1 cellular context compared by ENCODE assay signal in the genomic region with DNA sequence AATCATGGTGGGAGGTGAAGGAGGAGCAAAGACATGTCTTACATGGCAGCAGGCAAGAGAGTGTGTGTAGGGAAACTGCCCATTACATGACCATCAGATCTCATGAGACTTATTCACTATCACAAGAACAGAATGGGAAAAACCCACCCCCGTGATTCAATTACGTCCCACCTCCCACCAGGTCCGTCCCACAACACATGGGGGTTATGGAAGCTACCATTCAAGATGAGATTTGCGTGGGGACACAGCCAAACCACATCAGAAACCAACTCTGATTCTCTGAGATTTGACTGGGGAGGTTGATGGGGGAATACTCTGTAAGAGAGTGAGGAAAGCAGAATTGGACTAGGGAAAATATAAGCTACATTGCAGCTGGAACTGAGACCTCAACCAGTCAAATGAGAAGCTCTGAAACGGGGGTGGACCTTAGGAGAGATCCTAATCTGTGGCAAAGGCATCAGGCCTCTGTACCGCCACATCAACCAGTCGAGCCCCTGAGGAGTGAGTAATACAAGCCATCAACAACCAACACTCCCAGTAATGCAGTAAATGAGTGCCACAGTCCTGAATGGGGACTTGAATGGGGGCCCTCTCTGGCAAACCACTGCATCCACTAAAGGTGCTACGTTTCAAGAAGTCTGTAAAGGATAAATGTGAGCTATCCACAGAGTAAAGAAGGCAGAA.
TF ChIP-seq lines count a peak whose summit lies in the region.

No MANE protein-coding gene starts in this region.

TF ChIP-seq in SK-N-SH, 30 proteins besides CTCF, POLR2A, EP300 and RAD21:
- TF ChIP-seq RCOR1 (IDR thresholded peaks at IDR 0.05; ENCODE audit: low read length): no peak
- TF ChIP-seq, protein P1, sequence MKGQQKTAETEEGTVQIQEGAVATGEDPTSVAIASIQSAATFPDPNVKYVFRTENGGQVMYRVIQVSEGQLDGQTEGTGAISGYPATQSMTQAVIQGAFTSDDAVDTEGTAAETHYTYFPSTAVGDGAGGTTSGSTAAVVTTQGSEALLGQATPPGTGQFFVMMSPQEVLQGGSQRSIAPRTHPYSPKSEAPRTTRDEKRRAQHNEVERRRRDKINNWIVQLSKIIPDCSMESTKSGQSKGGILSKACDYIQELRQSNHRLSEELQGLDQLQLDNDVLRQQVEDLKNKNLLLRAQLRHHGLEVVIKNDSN (IDR thresholded peaks at IDR 0.05; ENCODE audit: borderline replicate concordance, low read depth): no peak
- no peak for TF ChIP-seq TAF1 (IDR thresholded peaks at IDR 0.05; ENCODE audit: borderline replicate concordance, low read depth, low read length)
- TF ChIP-seq FOSL2 (IDR thresholded peaks at IDR 0.05; ENCODE audit: borderline replicate concordance, low read depth): no peak
- no peak for TF ChIP-seq FOXM1 (IDR thresholded peaks at IDR 0.05; ENCODE audit: low read depth)
